ENCODE assay signal across 17 cellular contexts in the genomic region with DNA sequence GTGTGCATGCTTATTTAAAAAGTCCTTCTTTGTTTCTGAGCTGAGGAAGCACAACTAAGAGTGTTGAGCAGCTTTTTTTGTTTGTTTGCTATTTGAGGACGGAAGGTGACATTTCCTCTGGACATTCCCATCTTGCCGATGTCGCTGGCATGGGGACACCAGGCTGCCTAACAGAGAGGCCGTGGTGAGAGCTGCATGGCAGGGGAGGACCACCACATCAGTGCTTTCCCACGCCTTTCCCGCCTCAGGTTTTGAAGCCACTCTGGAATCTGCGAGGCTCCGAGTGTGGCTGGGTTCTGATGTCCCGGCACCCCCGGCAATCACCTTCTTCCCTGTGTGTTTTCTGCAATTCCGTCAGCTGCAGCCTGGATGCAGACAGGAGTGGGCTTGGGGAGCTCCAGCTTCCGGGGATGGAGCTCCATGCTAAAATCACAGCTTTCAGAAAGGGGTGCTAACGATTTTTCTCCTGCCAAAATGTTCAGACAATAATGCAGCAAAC.
DNase-seq lines count a peak whose midpoint lies in the region; ATAC-seq, FAIRE-seq and TF ChIP-seq lines count a peak whose summit lies in the region.
"Had no signal": no experiment of that assay in that cellular context is flagged by ENCODE, and none has a peak within 500 bp of the region (broad histone marks: within the 10 kb centered on the region; RNA-seq: fewer than 3 reads in every experiment).

No MANE protein-coding gene starts in this region.

- peaks cover 2% of the 10 kb centered on the region for H3K23me2 ChIP-seq in H9 (ENCODE audit: insufficient read length, low read depth, low read length, poor library complexity, severe bottlenecking)

- no peak overlapping the region for H2BK5ac ChIP-seq in H9 (ENCODE audit: insufficient read length, low read length)

- no peaks in the 10 kb centered on the region for H3K79me1 ChIP-seq in H9 (ENCODE audit: insufficient read depth, low read depth, low read length, poor library complexity, severe bottlenecking)

- no peak for TF ChIP-seq RAD21 in HepG2 (CRISPR knock-in tag; IDR thresholded peaks at IDR 0.05)

- intact Hi-C loops in PC-9 (cut with micrococcal nuclease; ENCODE audit: unreplicated experiment) (no loop called here), HepG2 (cut with micrococcal nuclease; ENCODE audit: unreplicated experiment) (no loop called here), transverse colon (cut with DNase I; ENCODE audit: low total_unique reads) (no loop called here), ovary (cut with DNase I) (no loop called here)

- no peak overlapping the region for H2BK15ac ChIP-seq in H9 (ENCODE audit: low read depth, low read length)

- no peaks in the 10 kb centered on the region for H3K4me1 ChIP-seq in H9 (ENCODE audit: insufficient read depth, low read length)
- H3K4me1 ChIP-seq in PC-9 (replicated peaks; ENCODE audit: insufficient read depth) = no peaks in the 10 kb centered on the region
- H3K4me1 ChIP-seq in HepG2 (ENCODE audit: insufficient read depth, low read length) = no peaks in the 10 kb centered on the region
- H3K4me1 ChIP-seq in transverse colon = no peaks in the 10 kb centered on the region
- H3K4me1 ChIP-seq in ovary (ENCODE audit: insufficient read depth) = no peaks in the 10 kb centered on the region
- H3K4me1 ChIP-seq: HAP-1 had no signal

- H2BK120ac ChIP-seq in H9 (ENCODE audit: low read depth, low read length, poor library complexity, severe bottlenecking) = no peak overlapping the region

- no peak overlapping the region for H3K56ac ChIP-seq in H9 (ENCODE audit: insufficient read length, low read depth, low read length)

- no peak overlapping the region for H2BK12ac ChIP-seq in H9 (ENCODE audit: insufficient read length, low read depth, low read length)

- CTCF ChIA-PET in PC-9 (lab: Charles Lee) (no interaction called here), HepG2 (lab: Yijun Ruan, JAX; ENCODE audit: low intra/inter-chr PET ratio, low total read pairs) (no interaction called here)

- no peak overlapping the region for H3K4ac ChIP-seq in H9 (ENCODE audit: low read depth, low read length)

- no CpG with 5 or more reads among the region's 13 CpGs for WGBS in H9 (ENCODE audit: extremely low coverage, insufficient read length, low lambda C conversion rate)
- 11% methylated on average over 11 of the region's 13 CpGs for WGBS in HepG2 (ENCODE audit: low lambda C conversion rate)
- WGBS in transverse colon (ENCODE audit: low coverage in 1 of 2), 2 donors = 14 to 61% methylated on average over 4 to 13 of the region's 13 CpGs
- WGBS in ovary, 3 donors = 62 to 73% (median 69%) methylated on average over 13 of the region's 13 CpGs

- no peak for TF ChIP-seq POLR2A in HepG2 (IDR thresholded peaks at IDR 0.05; ENCODE audit: insufficient read depth in 1 of 2, low read depth in 2 of 2, low read length in 2 of 2)
- TF ChIP-seq POLR2A in transverse colon (IDR thresholded peaks at IDR 0.05) = no peak
- TF ChIP-seq POLR2A in ovary (IDR thresholded peaks at IDR 0.05) = no peak

- peaks cover 2 to 7% of the 10 kb centered on the region in 2 experiments; a peak in 2 of 5 replicates for H3K9me3 Mint-ChIP-seq in H9
- H3K9me3 Mint-ChIP-seq: CD4-positive, alpha-beta memory T cell had no signal

- no peaks in the 10 kb centered on the region for H3K27me3 ChIP-seq in H9 (ENCODE audit: insufficient read depth, low read length)
- H3K27me3 ChIP-seq in MG63 = peaks cover 19% of the 10 kb centered on the region
- peaks cover 82% of the 10 kb centered on the region for H3K27me3 ChIP-seq in PC-9 (ENCODE audit: insufficient read depth, low read depth)
- peaks cover 5 to 55% of the 10 kb centered on the region in 2 experiments; a peak in 4 of 5 replicates for H3K27me3 ChIP-seq in HepG2 (ENCODE audit: control insufficient read depth in 1 of 2, insufficient read depth in 2 of 2, low read length in 2 of 2)
- H3K27me3 ChIP-seq in transverse colon = no peaks in the 10 kb centered on the region
- no peaks in the 10 kb centered on the region for H3K27me3 ChIP-seq in ovary

- no peaks in the 10 kb centered on the region for H3K9me2 ChIP-seq in PC-9 (ENCODE audit: insufficient read depth)

- no peak overlapping the region for H3K27ac Mint-ChIP-seq in H9
- H3K27ac Mint-ChIP-seq: B cell, GM23338 had no signal

- H3K79me2 ChIP-seq in H9 (ENCODE audit: insufficient read depth, low read length) = no peaks in the 10 kb centered on the region
- H3K79me2 ChIP-seq in PC-9 (ENCODE audit: low read depth) = no peaks in the 10 kb centered on the region
- no peaks in the 10 kb centered on the region for H3K79me2 ChIP-seq in HepG2 (ENCODE audit: insufficient read depth, low read length)

- H3K9me3 ChIP-seq in H9 (ENCODE audit: control insufficient read depth, low read depth, low read length) = no peaks in the 10 kb centered on the region
- H3K9me3 ChIP-seq in MG63 = peaks cover 13% of the 10 kb centered on the region
- H3K9me3 ChIP-seq in PC-9 (ENCODE audit: insufficient read depth, low read depth) = no peaks in the 10 kb centered on the region
- peaks cover 14% of the 10 kb centered on the region for H3K9me3 ChIP-seq in HepG2 (ENCODE audit: low read length)
- H3K9me3 ChIP-seq in transverse colon = no peaks in the 10 kb centered on the region
- no peaks in the 10 kb centered on the region for H3K9me3 ChIP-seq in ovary
- H3K9me3 ChIP-seq: HAP-1 had no signal

- H3K4me3 ChIP-seq in MG63 (peak overlapping the region; percentile 3), PC-9 (no peak overlapping the region), HepG2 (replicated peaks in 1 of 3; ENCODE audit: insufficient read depth in 1 of 3, low read depth in 2 of 3, low read length in 3 of 3) (no peak overlapping the region), transverse colon (no peak overlapping the region), ovary (no peak overlapping the region)
- H3K4me3 ChIP-seq: GM12878, GM23338, HAP-1 had no signal

- ATAC-seq in HepG2 (no peak), omental fat pad (ENCODE audit: low FRiP score) (no peak)
- ATAC-seq: GM12878, GM23338 had no signal

- H3K4me3 Mint-ChIP-seq in H9 = no peak overlapping the region
- H3K4me3 Mint-ChIP-seq: B cell; CD4-positive, alpha-beta memory T cell; GM23338 had no signal

- H3K9ac ChIP-seq in H9 (ENCODE audit: extremely low read depth, insufficient read length, low read length) (no peak overlapping the region), HepG2 (ENCODE audit: insufficient read depth, low read depth, low read length) (no peak overlapping the region)

- POLR2A ChIA-PET in PC-9 (lab: Charles Lee; ENCODE audit: unreplicated experiment) (no interaction called here), HepG2 (lab: Yijun Ruan, JAX) (no interaction called here)

- no peak for FAIRE-seq in HepG2 (lab: Jason Lieb, UNC)
- FAIRE-seq: GM12878, GM18507 had no signal

- H3K4me1 Mint-ChIP-seq in H9 = no peaks in the 10 kb centered on the region
- H3K4me1 Mint-ChIP-seq: B cell; CD4-positive, alpha-beta memory T cell; GM23338 had no signal

- peaks cover 1% of the 10 kb centered on the region for H3K27me3 Mint-ChIP-seq in H9 (ENCODE audit: low read depth)
- H3K27me3 Mint-ChIP-seq: B cell had no signal

- no peaks in the 10 kb centered on the region for H3K36me3 ChIP-seq in MG63
- H3K36me3 ChIP-seq in PC-9 (ENCODE audit: low read depth) = no peaks in the 10 kb centered on the region
- H3K36me3 ChIP-seq in HepG2 (replicated peaks in 1 of 2; ENCODE audit: control insufficient read depth in 1 of 2, insufficient read depth in 2 of 2, low read length in 2 of 2) = no peaks in the 10 kb centered on the region
- H3K36me3 ChIP-seq in transverse colon = no peaks in the 10 kb centered on the region
- no peaks in the 10 kb centered on the region for H3K36me3 ChIP-seq in ovary
- H3K36me3 ChIP-seq: HAP-1 had no signal

- TF ChIP-seq EP300 in HepG2 (IDR thresholded peaks at IDR 0.05; ENCODE audit: low read depth in 2 of 2, low read length in 2 of 2) = no peak
- no peak for TF ChIP-seq EP300 in HepG2 (CRISPR knock-in tag; IDR thresholded peaks at IDR 0.05; ENCODE audit: borderline replicate concordance)
- TF ChIP-seq EP300 in transverse colon (IDR thresholded peaks at IDR 0.05; ENCODE audit: low read depth) = no peak
- no peak for TF ChIP-seq EP300 in ovary (IDR thresholded peaks at IDR 0.05)

- H4K5ac ChIP-seq in H9 (ENCODE audit: insufficient read length, low read depth, low read length) = no peak overlapping the region

- H2BK20ac ChIP-seq in H9 (ENCODE audit: low read depth, low read length, poor library complexity, severe bottlenecking) = no peak overlapping the region

- H3K14ac ChIP-seq in H9 (ENCODE audit: insufficient read depth, low read length) = no peak overlapping the region

- H3K4me2 ChIP-seq in H9 (ENCODE audit: insufficient read depth, insufficient read length, low read length) (no peak overlapping the region), PC-9 (peak overlapping the region; percentile 11), HepG2 (ENCODE audit: low read depth, low read length) (peak overlapping the region; percentile 6; the same call in 1 of the 2 replicates)
- H3K4me2 ChIP-seq: GM23338 had no signal

- no peak overlapping the region for H3K18ac ChIP-seq in H9 (ENCODE audit: insufficient read length, low read depth, low read length)

- H3K27ac ChIP-seq in H9 (ENCODE audit: insufficient read length, low read depth, low read length) (no peak overlapping the region), PC-9 (no peak overlapping the region), HepG2 (ENCODE audit: extremely low read length, insufficient read depth, low read length) (no peak overlapping the region), transverse colon (no peak overlapping the region), ovary (no peak overlapping the region)

- in situ Hi-C loops in HepG2 (cut with HindIII; ENCODE audit: extremely low pct_ligation_motif_present, low pct_unique_long_range_greater_than_20kb) = no loop called here
- in situ Hi-C loops in transverse colon (cut with MboI; ENCODE audit: low pct_ligation_motif_present in 1 of 4, low pct_unique_long_range_greater_than_20kb in 1 of 4, low sequenced_read_pairs in 3 of 4) = no loop called here

- peaks cover 0 to 2% (median 0%) of the 10 kb centered on the region in 3 experiments; a peak in 1 of 7 replicates for H3K36me3 Mint-ChIP-seq in H9 (ENCODE audit: insufficient read depth in 1 of 3, low read depth in 3 of 3)
- H3K36me3 Mint-ChIP-seq: CD4-positive, alpha-beta memory T cell had no signal

- TF ChIP-seq CTCF in H9 (conservative IDR thresholded peaks at IDR 0.05) (no peak), PC-9 (conservative IDR thresholded peaks at IDR 0.05) (no peak), HepG2 (CRISPR knock-in tag; IDR thresholded peaks at IDR 0.05) (no peak), omental fat pad (IDR thresholded peaks at IDR 0.05) (no peak), transverse colon (IDR thresholded peaks at IDR 0.05) (no peak), ovary (IDR thresholded peaks at IDR 0.05) (no peak)

- H3F3A ChIP-seq in PC-9 (ENCODE audit: insufficient read depth, low read depth) = no peaks in the 10 kb centered on the region

- H3K23ac ChIP-seq in H9 (ENCODE audit: insufficient read length, low read depth, low read length) = no peak overlapping the region

- no peak overlapping the region for H4K91ac ChIP-seq in H9 (ENCODE audit: insufficient read length, low read depth, low read length)

- DNase-seq in H9 (peak; percentile 21), MG63 (no peak), PC-9 (no peak), HepG2 (ENCODE audit: low spot score) (no peak), omental fat pad (ENCODE audit: low spot score) (no peak), middle frontal gyrus (ENCODE audit: extremely low spot score, low spot score) (no peak), transverse colon (no peak), ovary (no peak)
- DNase-seq: ACHN; C1 segment of cervical spinal cord; CD4-positive, alpha-beta memory T cell; DMS79 had no signal

- no peak overlapping the region for H4K8ac ChIP-seq in H9 (replicated peaks; ENCODE audit: insufficient read length, low read depth, low read length)

- H2AFZ ChIP-seq in H9 (ENCODE audit: low read length) = no peak overlapping the region
- no peak overlapping the region for H2AFZ ChIP-seq in PC-9
- H2AFZ ChIP-seq in HepG2 (ENCODE audit: low read length) = no peak overlapping the region
- H2AFZ ChIP-seq: GM23338 had no signal

- no peak overlapping the region for H2AK5ac ChIP-seq in H9 (ENCODE audit: insufficient read length, low read length)

- no TSS peak for BruUV-seq in PC-9 (replicated peaks; lab: Mats Ljungman, UMichigan)
- no TSS peak for BruUV-seq in HepG2 (replicated peaks; lab: Mats Ljungman, UMichigan)

- H4K20me1 ChIP-seq in H9 (ENCODE audit: control insufficient read depth, insufficient read depth, insufficient read length) = no peaks in the 10 kb centered on the region
- no peaks in the 10 kb centered on the region for H4K20me1 ChIP-seq in PC-9 (ENCODE audit: insufficient read depth)
- no peaks in the 10 kb centered on the region for H4K20me1 ChIP-seq in HepG2 (ENCODE audit: insufficient read depth, low read length)

- no peak overlapping the region for H3T11ph ChIP-seq in H9 (ENCODE audit: low read length)
